ENCODE assay signal across 1 cellular context in genomic region chr1:31788138-31788824, GRCh38.
TF ChIP-seq lines count a peak whose summit lies in the region.

No MANE protein-coding gene starts in this region.

TF ChIP-seq in HepG2, 621 proteins besides CTCF, POLR2A, EP300 and RAD21 (continued from another document and continues in another):
- TF ChIP-seq SNAPC4 (CRISPR knock-in tag; IDR thresholded peaks at IDR 0.05) (peak; percentile 74; the same call in 1 of the 2 replicates), ZFY (CRISPR knock-in tag; IDR thresholded peaks at IDR 0.05) (peak; percentile 43; the same call in 1 of the 2 replicates), ZNF20 (CRISPR knock-in tag; IDR thresholded peaks at IDR 0.05) (no peak), ZHX1 (CRISPR knock-in tag; IDR thresholded peaks at IDR 0.05; ENCODE audit: low read depth) (no peak), HMG20A (CRISPR knock-in tag; IDR thresholded peaks at IDR 0.05; ENCODE audit: borderline replicate concordance) (no peak), FOSL2 (CRISPR knock-in tag; IDR thresholded peaks at IDR 0.05) (no peak), HNF4A (CRISPR knock-in tag; IDR thresholded peaks at IDR 0.05) (no peak), SIN3A (IDR thresholded peaks at IDR 0.05; ENCODE audit: borderline replicate concordance, low read depth, low read length) (no peak), ZNF773 (CRISPR knock-in tag; IDR thresholded peaks at IDR 0.05; ENCODE audit: borderline replicate concordance) (no peak), ZBTB4 (CRISPR knock-in tag; IDR thresholded peaks at IDR 0.05; ENCODE audit: borderline replicate concordance) (no peak), ZNF382 (CRISPR knock-in tag; IDR thresholded peaks at IDR 0.05; ENCODE audit: borderline replicate concordance) (no peak), IRX3 (CRISPR knock-in tag; IDR thresholded peaks at IDR 0.05; ENCODE audit: borderline replicate concordance, low read depth) (no peak), ZNF883 (CRISPR knock-in tag; IDR thresholded peaks at IDR 0.05; ENCODE audit: not compliant biosample characterization) (no peak), ZNF782 (CRISPR knock-in tag; IDR thresholded peaks at IDR 0.05; ENCODE audit: borderline replicate concordance) (no peak), IKZF4 (CRISPR knock-in tag; IDR thresholded peaks at IDR 0.05; ENCODE audit: borderline replicate concordance, low read depth, not compliant biosample characterization) (no peak), SP4 (CRISPR knock-in tag; IDR thresholded peaks at IDR 0.05) (no peak), KDM5B (CRISPR knock-in tag; IDR thresholded peaks at IDR 0.05; ENCODE audit: borderline replicate concordance) (no peak), FOXM1 (CRISPR knock-in tag; IDR thresholded peaks at IDR 0.05) (no peak), PBX3 (CRISPR knock-in tag; IDR thresholded peaks at IDR 0.05; ENCODE audit: borderline replicate concordance) (no peak), ZNF577 (CRISPR knock-in tag; IDR thresholded peaks at IDR 0.05; ENCODE audit: borderline replicate concordance, low read depth) (no peak), ZNF766 (CRISPR knock-in tag; IDR thresholded peaks at IDR 0.05; ENCODE audit: borderline replicate concordance) (no peak), NFIB (CRISPR knock-in tag; IDR thresholded peaks at IDR 0.05; ENCODE audit: borderline replicate concordance) (no peak), TEAD3 (CRISPR knock-in tag; optimal IDR thresholded peaks at IDR 0.05; ENCODE audit: borderline replicate concordance) (no peak), RBM22 (optimal IDR thresholded peaks at IDR 0.05; ENCODE audit: low read length) (peak; percentile 97), DMAP1 (CRISPR knock-in tag; IDR thresholded peaks at IDR 0.05) (0 out of 2 replicates have a peak, but pooled peaks have one; percentile 11), ZNF576 (CRISPR knock-in tag; IDR thresholded peaks at IDR 0.05) (no peak), KDM3A (CRISPR knock-in tag; IDR thresholded peaks at IDR 0.05; ENCODE audit: low read depth) (no peak), EHMT2 (IDR thresholded peaks at IDR 0.05; ENCODE audit: borderline replicate concordance, low read depth, low read length) (no peak), ZFP90 (CRISPR knock-in tag; IDR thresholded peaks at IDR 0.05; ENCODE audit: borderline replicate concordance) (no peak), EZH2 (conservative IDR thresholded peaks at IDR 0.05; ENCODE audit: low read depth, low read length) (no peak), NFE2 (CRISPR knock-in tag; IDR thresholded peaks at IDR 0.05) (no peak), ELF1 (CRISPR knock-in tag; IDR thresholded peaks at IDR 0.05) (peak; percentile 73), REL (CRISPR knock-in tag; conservative IDR thresholded peaks at IDR 0.05) (no peak), ZNF232 (CRISPR knock-in tag; IDR thresholded peaks at IDR 0.05; ENCODE audit: borderline replicate concordance) (no peak), ZNF580 (CRISPR knock-in tag; IDR thresholded peaks at IDR 0.05; ENCODE audit: borderline replicate concordance, low read depth) (no peak), SALL1 (CRISPR knock-in tag; IDR thresholded peaks at IDR 0.05) (peak; percentile 32; the same call in 1 of the 2 replicates), ZNF879 (CRISPR knock-in tag; IDR thresholded peaks at IDR 0.05) (no peak), ZFP91 (CRISPR knock-in tag; IDR thresholded peaks at IDR 0.05; ENCODE audit: borderline replicate concordance) (no peak), DPF2 (CRISPR knock-in tag; IDR thresholded peaks at IDR 0.05; ENCODE audit: borderline replicate concordance, low read depth) (no peak), SRSF1 (optimal IDR thresholded peaks at IDR 0.05; ENCODE audit: low read depth, low read length) (peak; percentile 32), RFX1 (IDR thresholded peaks at IDR 0.05) (peak; percentile 89), U2AF1 (optimal IDR thresholded peaks at IDR 0.05; ENCODE audit: low read depth, low read length) (no peak), SCMH1 (CRISPR knock-in tag; IDR thresholded peaks at IDR 0.05; ENCODE audit: borderline replicate concordance) (no peak), ZBTB26 (CRISPR knock-in tag; IDR thresholded peaks at IDR 0.05; ENCODE audit: borderline replicate concordance) (no peak), PBX2 (CRISPR knock-in tag; IDR thresholded peaks at IDR 0.05) (peak; percentile 80), SNAI1 (CRISPR knock-in tag; IDR thresholded peaks at IDR 0.05; ENCODE audit: borderline replicate concordance) (no peak), HOXD1 (CRISPR knock-in tag; IDR thresholded peaks at IDR 0.05) (no peak), TOPORS (CRISPR knock-in tag; IDR thresholded peaks at IDR 0.05) (no peak), PITX1 (CRISPR knock-in tag; IDR thresholded peaks at IDR 0.05) (no peak), MXD3 (CRISPR knock-in tag; IDR thresholded peaks at IDR 0.05) (no peak), ZNF256 (CRISPR knock-in tag; conservative IDR thresholded peaks at IDR 0.05) (no peak), ELF3 (CRISPR knock-in tag; IDR thresholded peaks at IDR 0.05) (no peak)
